In genomic region chr3:127520993-127521392, GRCh38 we compare ENCODE assay signal across 20 cellular contexts.
"Had no signal": no experiment of that assay in that cellular context is flagged by ENCODE, and none has a peak within 500 bp of the region (broad histone marks: within the 10 kb centered on the region; RNA-seq: fewer than 3 reads in every experiment).

No MANE protein-coding gene starts in this region.

- H3K27ac ChIP-seq: RWPE1 had no signal

- H3K9ac ChIP-seq: SK-N-SH had no signal

- DNase-seq: IMR-90, KG1, MM.1S, NCI-H1092 treated with DMSO at 0.1 percent for 48 hours, NCI-H1436, NCI-H187, NCI-H2029, NCI-H2081 treated with DMSO at 0.1 percent for 48 hours, NCI-H226, NCI-H446, NCI-H510A, NCI-H524 treated with DMSO at 0.1 percent for 48 hours, NCI-H69, NCI-H774, SHP77, SK-N-SH, SW 1271 had no signal

- H3K4me2 ChIP-seq: SK-N-SH had no signal

- ATAC-seq: HepG2, Panc1 had no signal

- H3K9me2 ChIP-seq: SK-N-SH had no signal
